In genomic region chr11:32890843-32891656, GRCh38 we compare ENCODE assay signal across 8 cellular contexts. TPM values are rescaled to one million over a fixed set of nuclear protein-coding genes. Genes with fewer than 3 reads are reported as not detected.
DNase-seq lines count a peak whose midpoint lies in the region; ATAC-seq and TF ChIP-seq lines count a peak whose summit lies in the region.

No MANE protein-coding gene starts in this region.

- H3K79me2 ChIP-seq in GM23338 (replicated peaks; ENCODE audit: insufficient read depth) (peaks cover 33% of the 10 kb centered on the region), PC-9 (ENCODE audit: low read depth) (peaks cover 40% of the 10 kb centered on the region)

- H3K9ac ChIP-seq in BLaER1 treated with 17β-estradiol and CSF1 and Interleukin-3, amounts not matched to agents 10 nM and 100 nM, result peak overlapping the region in 3 of 11 experiments; percentile 95 to 99 (median 98); a peak in 3 of 22 replicates

- peaks cover 21 to 32% (median 29%) of the 10 kb centered on the region in 10 experiments for H3K4me1 ChIP-seq in BLaER1 treated with 17β-estradiol and CSF1 and Interleukin-3, amounts not matched to agents 10 nM and 100 nM
- H3K4me1 ChIP-seq in GM23338 (ENCODE audit: insufficient read depth) (peaks cover 26% of the 10 kb centered on the region), PC-9 (replicated peaks; ENCODE audit: insufficient read depth) (peaks cover 36% of the 10 kb centered on the region)

- peak; percentile 38 for ATAC-seq in GM23338

- intact Hi-C loops in PC-9 (cut with micrococcal nuclease; ENCODE audit: unreplicated experiment), result loop anchor here (5.0 to 10.0 kb wide), 3 partner anchors 84 to 306 kb away; partner anchors contain the start of gene EIF3M
- intact Hi-C loops in CD14-positive monocyte (cut with micrococcal nuclease), result loop anchor here (5.0 to 10.0 kb wide), 2 partner anchors 39 to 306 kb away; partner anchors contain the start of gene EIF3M (in 1 of the 2)

- H3K27me3 ChIP-seq in BLaER1 treated with 17β-estradiol and CSF1 and Interleukin-3, amounts not matched to agents 10 nM and 100 nM, result no peaks in the 10 kb centered on the region
- no peaks in the 10 kb centered on the region for H3K27me3 ChIP-seq in GM23338 (ENCODE audit: insufficient read depth)
- H3K27me3 ChIP-seq in PC-9 (ENCODE audit: insufficient read depth, low read depth), result no peaks in the 10 kb centered on the region

- CTCF ChIA-PET in PC-9 (lab: Charles Lee), result no interaction called here

- DNase-seq in GM23338 (ENCODE audit: low spot score) (peak; percentile 81), PC-9 (no peak), OCI-M2 (lab: John Stamatoyannopoulos, UW; ENCODE audit: unreplicated experiment) (no peak), CD14-positive monocyte (ENCODE audit: low spot score) (no peak), C1 segment of cervical spinal cord (lab: John Stamatoyannopoulos, UW) (no peak), islet precursor cell (no peak)

- H3K27ac Mint-ChIP-seq in GM23338 (peak overlapping the region; percentile 97), CD14-positive monocyte (peak overlapping the region in 1 of 7 donors; percentile 60)

- H3F3A ChIP-seq in GM23338 (replicated peaks; ENCODE audit: low read depth) (0 out of 2 replicates have a peak, but pooled peaks cover 11% of the 10 kb centered on the region), PC-9 (ENCODE audit: insufficient read depth, low read depth) (peaks cover 31% of the 10 kb centered on the region; the same call in 1 of the 2 replicates)

- TF ChIP-seq CTCF in GM23338 (conservative IDR thresholded peaks at IDR 0.05; ENCODE audit: low read depth in 2 of 2) (no peak), PC-9 (conservative IDR thresholded peaks at IDR 0.05) (no peak), CD14-positive monocyte (IDR thresholded peaks at IDR 0.05) (no peak)

- peak overlapping the region in 2 of 10 experiments; percentile 91 to 94; a peak in 1 of 20 replicates for H3K4me3 ChIP-seq in BLaER1 treated with 17β-estradiol and CSF1 and Interleukin-3, amounts not matched to agents 10 nM and 100 nM
- peak overlapping the region; percentile 51 for H3K4me3 ChIP-seq in GM23338
- H3K4me3 ChIP-seq in PC-9, result peak overlapping the region; percentile 95; the same call in 1 of the 2 replicates
- H3K4me3 ChIP-seq in iPS-11a (ENCODE audit: low read depth, low read length), result peak overlapping the region; percentile 74

- POLR2A ChIA-PET in PC-9 (lab: Charles Lee; ENCODE audit: unreplicated experiment), result no interaction called here

- H3K27me3 Mint-ChIP-seq in GM23338 (ENCODE audit: insufficient read depth, low read depth, poor library complexity) (peaks cover 13% of the 10 kb centered on the region), CD14-positive monocyte (ENCODE audit: low read depth in 3 of 3) (peaks cover 2 to 6% (median 5%) of the 10 kb centered on the region in 3 donors)

- peaks cover 0 to 5% (median 0%) of the 10 kb centered on the region in 11 experiments; a peak in 4 of 22 replicates for H3K36me3 ChIP-seq in BLaER1 treated with 17β-estradiol and CSF1 and Interleukin-3, amounts not matched to agents 10 nM and 100 nM
- H3K36me3 ChIP-seq in GM23338 (ENCODE audit: insufficient read depth) (no peaks in the 10 kb centered on the region), PC-9 (ENCODE audit: low read depth) (no peaks in the 10 kb centered on the region)

- H3K9me2 ChIP-seq in GM23338 (ENCODE audit: insufficient read depth) (peaks cover 4% of the 10 kb centered on the region; the same call in 1 of the 2 replicates), PC-9 (ENCODE audit: insufficient read depth) (no peaks in the 10 kb centered on the region)

- H3K9me3 ChIP-seq in BLaER1 treated with 17β-estradiol and CSF1 and Interleukin-3, amounts not matched to agents 10 nM and 100 nM (replicated peaks in 1 of 11), result peaks cover 7 to 18% (median 14%) of the 10 kb centered on the region in 11 experiments; a peak in 17 of 22 replicates
- no peaks in the 10 kb centered on the region for H3K9me3 ChIP-seq in PC-9 (ENCODE audit: insufficient read depth, low read depth)

- H3K27ac ChIP-seq in BLaER1 treated with 17β-estradiol and CSF1 and Interleukin-3, amounts not matched to agents 10 nM and 100 nM, result no peak overlapping the region
- H3K27ac ChIP-seq in GM23338 (ENCODE audit: low read depth) (peak overlapping the region; percentile 97), PC-9 (no peak overlapping the region)

- peaks cover 20% of the 10 kb centered on the region for H3K4me1 Mint-ChIP-seq in GM23338
- H3K4me1 Mint-ChIP-seq in CD14-positive monocyte, result peaks cover 25% of the 10 kb centered on the region

- H3K9me3 Mint-ChIP-seq in GM23338, result peaks cover 37% of the 10 kb centered on the region
- H3K9me3 Mint-ChIP-seq in CD14-positive monocyte, result peaks cover 2 to 10% (median 5%) of the 10 kb centered on the region in 7 donors

- BruUV-seq in PC-9 (replicated peaks; lab: Mats Ljungman, UMichigan), result no TSS peak

- H4K20me1 ChIP-seq in BLaER1 treated with 17β-estradiol and CSF1 and Interleukin-3, amounts not matched to agents 10 nM and 100 nM, result peaks cover 0 to 13% (median 10%) of the 10 kb centered on the region in 11 experiments; a peak in 13 of 22 replicates
- H4K20me1 ChIP-seq in GM23338 (replicated peaks; ENCODE audit: insufficient read depth), result peaks cover 8% of the 10 kb centered on the region
- peaks cover 13% of the 10 kb centered on the region for H4K20me1 ChIP-seq in PC-9 (ENCODE audit: insufficient read depth)

- H2AFZ ChIP-seq in GM23338 (no peak overlapping the region), PC-9 (no peak overlapping the region)

- peak overlapping the region; percentile 90 for H3K4me3 Mint-ChIP-seq in GM23338
- peak overlapping the region in 1 of 2 donors; percentile 44 for H3K4me3 Mint-ChIP-seq in CD14-positive monocyte

- H3K36me3 Mint-ChIP-seq in GM23338 (ENCODE audit: low read depth), result peaks cover 49% of the 10 kb centered on the region
- H3K36me3 Mint-ChIP-seq in CD14-positive monocyte, result no peaks in the 10 kb centered on the region

- peak overlapping the region; percentile 76 to 93 (median 84); a peak in 20 of 22 replicates for H3K4me2 ChIP-seq in BLaER1 treated with 17β-estradiol and CSF1 and Interleukin-3, amounts not matched to agents 10 nM and 100 nM
- H3K4me2 ChIP-seq in GM23338 (peak overlapping the region; percentile 76), PC-9 (peak overlapping the region; percentile 92)

TF ChIP-seq in GM23338, 12 proteins besides CTCF, POLR2A, EP300 and RAD21 (continues in another document):
- TF ChIP-seq NANOG (IDR thresholded peaks at IDR 0.05; ENCODE audit: borderline replicate concordance) (peak; percentile 83), CREB1 (CRISPR knock-in tag; IDR thresholded peaks at IDR 0.05; ENCODE audit: low read depth) (no peak), JUNB (IDR thresholded peaks at IDR 0.05; ENCODE audit: unreplicated experiment) (no peak), EZH2phosphoT487 (IDR thresholded peaks at IDR 0.05; ENCODE audit: unreplicated experiment) (no peak), ZNF331 (CRISPR knock-in tag; IDR thresholded peaks at IDR 0.05; ENCODE audit: low read depth) (no peak), POLR2AphosphoS5 (IDR thresholded peaks at IDR 0.05; ENCODE audit: low read depth) (peak; percentile 29; the same call in 1 of the 2 replicates), STAT1 (IDR thresholded peaks at IDR 0.05; ENCODE audit: unreplicated experiment) (no peak), ETS1 (IDR thresholded peaks at IDR 0.05) (peak; percentile 45)

RNA-seq across cellular contexts. Expression of gene QSER1, which starts 1.6 kb away (rescaled TPM):
- 132 and 136 TPM in 2 replicates for total RNA-seq in GM23338 (2014; rRNA removed; shearing (Covaris generic))
- polyA plus RNA-seq in GM23338 (2016; fragmentation: Nextera tagmentation; extraction: Ambion mirVana), result 29.4 and 29.5 TPM in 2 replicates
- total RNA-seq in PC-9 (2021), result 39.6 and 60.2 TPM in 2 replicates
- polyA plus RNA-seq in CD14-positive monocyte, result 1 to 10 TPM; 1.1 to 2.5 TPM
